24 cellular contexts compared by ENCODE assay signal in the genomic region with DNA sequence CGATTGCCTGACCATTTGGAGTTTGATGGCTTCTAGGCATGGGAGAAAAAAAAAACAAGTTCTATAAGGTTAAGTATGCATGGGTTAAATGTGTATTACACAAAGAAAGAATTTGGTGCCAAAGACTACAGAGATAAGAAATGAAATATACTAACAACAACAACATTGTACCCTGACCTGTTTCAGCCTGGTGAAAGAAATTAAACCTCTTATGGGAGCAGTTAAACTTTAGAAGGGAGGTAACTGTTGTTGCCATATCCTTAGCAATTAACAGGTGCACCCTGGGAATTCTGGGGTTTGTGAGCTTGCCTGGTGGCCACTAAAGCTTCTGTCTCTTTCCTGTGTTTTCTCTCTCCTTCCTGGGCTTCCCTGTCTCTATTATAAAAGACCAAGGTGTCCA. TPM values are rescaled to one million over a fixed set of nuclear protein-coding genes. Genes with fewer than 3 reads are reported as not detected.
DNase-seq lines count a peak whose midpoint lies in the region; ATAC-seq, FAIRE-seq and TF ChIP-seq lines count a peak whose summit lies in the region.
"Had no signal": no experiment of that assay in that cellular context is flagged by ENCODE, and none has a peak within 500 bp of the region (broad histone marks: within the 10 kb centered on the region; RNA-seq: fewer than 3 reads in every experiment).

No MANE protein-coding gene starts in this region.

- peaks cover 15% of the 10 kb centered on the region for H3K4me1 Mint-ChIP-seq in GM23338

- H3K27ac Mint-ChIP-seq in GM23338 = no peak overlapping the region
- H3K27ac Mint-ChIP-seq: CD14-positive monocyte; CD8-positive, alpha-beta memory T cell had no signal

- H3K18ac ChIP-seq in neuronal stem cell (ENCODE audit: low read length) = no peak overlapping the region

- no peak overlapping the region for H2BK12ac ChIP-seq in neuronal stem cell (ENCODE audit: low read length)

- H2BK120ac ChIP-seq in neuronal stem cell (ENCODE audit: low read depth, low read length) = no peak overlapping the region

- no peaks in the 10 kb centered on the region for H3K79me1 ChIP-seq in neuronal stem cell (ENCODE audit: low read depth, low read length)

- H4K8ac ChIP-seq in neuronal stem cell (ENCODE audit: low read depth, low read length) = no peak overlapping the region

- H3K27me3 Mint-ChIP-seq in GM23338 (ENCODE audit: insufficient read depth, low read depth, poor library complexity) = peaks cover 3% of the 10 kb centered on the region
- H3K27me3 Mint-ChIP-seq: CD4-positive, alpha-beta memory T cell; CD4-positive, CD25-positive, alpha-beta regulatory T cell; CD8-positive, alpha-beta memory T cell had no signal

- H2AK5ac ChIP-seq in neuronal stem cell (ENCODE audit: low read depth, low read length) = no peak overlapping the region

- H3K14ac ChIP-seq in neuronal stem cell (ENCODE audit: low read length) = no peak overlapping the region

- H2BK5ac ChIP-seq in neuronal stem cell (ENCODE audit: low read length) = no peak overlapping the region

- H3K9me3 ChIP-seq in neuronal stem cell (replicated peaks in 1 of 2; ENCODE audit: control insufficient read depth in 2 of 2, insufficient read depth in 1 of 2, low read depth in 1 of 2, low read length in 2 of 2) = peaks cover 1 to 5% of the 10 kb centered on the region in 2 donors
- H3K9me3 ChIP-seq: BE2C, BLaER1 had no signal

- no peaks in the 10 kb centered on the region for H4K20me1 ChIP-seq in GM23338 (replicated peaks; ENCODE audit: insufficient read depth)
- H4K20me1 ChIP-seq: BLaER1 had no signal

- intact Hi-C loops in left colon (cut with DNase I, micrococcal nuclease) = no loop called here

- no peak for TF ChIP-seq CTCF in GM23338 (conservative IDR thresholded peaks at IDR 0.05; ENCODE audit: low read depth in 2 of 2)

- DNase-seq in GM12891 (ENCODE audit: insufficient read length, low spot score) (no peak), GM23338 (ENCODE audit: low spot score) (no peak), left colon (no peak), neuronal stem cell (ENCODE audit: low spot score) (no peak), DMS 273 (lab: John Stamatoyannopoulos, UW; ENCODE audit: unreplicated experiment) (no peak)
- no peak for DNase-seq in activated naive CD4-positive, alpha-beta T cell (lab: John Stamatoyannopoulos, UW)
- DNase-seq in effector CD8-positive, alpha-beta T cell (lab: John Stamatoyannopoulos, UW) = no peak
- DNase-seq: 8988T; ACHN; BE2C; C1 segment of cervical spinal cord; CD4-positive, alpha-beta memory T cell; CD4-positive, CD25-positive, alpha-beta regulatory T cell; CD8-positive, alpha-beta memory T cell; COR-L47; DMS79 treated with DMSO at 0.1 percent for 48 hours; GF-D8 had no signal

- H2AFZ ChIP-seq in GM23338 (peak overlapping the region; percentile 59; the same call in 1 of the 2 replicates), neuronal stem cell (ENCODE audit: low read length) (peak overlapping the region; percentile 55)

- H3K27ac ChIP-seq in GM23338 (ENCODE audit: low read depth) (no peak overlapping the region), neuronal stem cell (replicated peaks; ENCODE audit: low read length) (no peak overlapping the region)
- H3K27ac ChIP-seq: BLaER1 had no signal

- no peaks in the 10 kb centered on the region for H3K79me2 ChIP-seq in GM23338 (replicated peaks; ENCODE audit: insufficient read depth)

- peaks cover 14% of the 10 kb centered on the region for H3K4me1 ChIP-seq in GM23338 (ENCODE audit: insufficient read depth)
- H3K4me1 ChIP-seq in neuronal stem cell (ENCODE audit: control insufficient read depth in 2 of 2, insufficient read depth in 1 of 2, low read depth in 1 of 2, low read length in 2 of 2) = no peaks in the 10 kb centered on the region
- H3K4me1 ChIP-seq: BE2C had no signal

- H3K23ac ChIP-seq in neuronal stem cell (ENCODE audit: low read depth, low read length, poor library complexity) = no peak overlapping the region

- H3K4me3 ChIP-seq in GM23338 (no peak overlapping the region), neuronal stem cell (ENCODE audit: low read length in 2 of 2) (no peak overlapping the region)
- H3K4me3 ChIP-seq: BLaER1 had no signal

- no peak overlapping the region for H3K9ac ChIP-seq in neuronal stem cell (ENCODE audit: low read depth, low read length, poor library complexity)
- H3K9ac ChIP-seq: BLaER1 had no signal

- H4K91ac ChIP-seq in neuronal stem cell (ENCODE audit: low read depth, low read length, poor library complexity) = no peak overlapping the region

- no peaks in the 10 kb centered on the region for H3K9me2 ChIP-seq in GM23338 (ENCODE audit: insufficient read depth)

- FAIRE-seq in GM12891 (lab: Jason Lieb, UNC) = peak; percentile 13
- FAIRE-seq: A204.1, G401.6, GM12892, GM18507 had no signal

- no peaks in the 10 kb centered on the region for H3F3A ChIP-seq in GM23338 (replicated peaks; ENCODE audit: low read depth)

- no peak for TF ChIP-seq POLR2A in GM12891 (IDR thresholded peaks at IDR 0.05; ENCODE audit: low read depth, low read length)

- H3K4me2 ChIP-seq in GM23338 (no peak overlapping the region), neuronal stem cell (ENCODE audit: insufficient read depth, low read length, poor library complexity, severe bottlenecking) (no peak overlapping the region)
- H3K4me2 ChIP-seq: BLaER1 had no signal

- no peaks in the 10 kb centered on the region for H3K27me3 ChIP-seq in GM23338 (ENCODE audit: insufficient read depth)
- peaks cover 0 to 10% (median 0%) of the 10 kb centered on the region in 3 experiments for H3K27me3 ChIP-seq in neuronal stem cell (ENCODE audit: control insufficient read depth in 3 of 3, insufficient read depth in 3 of 3, low read depth in 1 of 3, low read length in 3 of 3)
- H3K27me3 ChIP-seq: BE2C, BLaER1 had no signal

- no CpG with 5 or more reads among the region's 1 CpG for WGBS in neuronal stem cell (ENCODE audit: extremely low coverage in 2 of 2, insufficient read length in 2 of 2, insufficient replicate concordance in 1 of 2), 2 donors

- no peak overlapping the region for H3K4me3 Mint-ChIP-seq in GM23338
- H3K4me3 Mint-ChIP-seq: CD14-positive monocyte; CD4-positive, alpha-beta memory T cell; CD8-positive, alpha-beta memory T cell had no signal

- ATAC-seq in GM23338 (no peak), left colon (peak; percentile 95), HG02571 (IDR thresholded peaks at IDR 0.05; ENCODE audit: unreplicated experiment) (no peak)

- no peaks in the 10 kb centered on the region for H3K36me3 ChIP-seq in GM23338 (ENCODE audit: insufficient read depth)
- H3K36me3 ChIP-seq in neuronal stem cell (replicated peaks in 1 of 2; ENCODE audit: control insufficient read depth in 2 of 2, insufficient read depth in 2 of 2, low read length in 2 of 2) = no peaks in the 10 kb centered on the region
- H3K36me3 ChIP-seq: BE2C, BLaER1 had no signal

- H3K9me3 Mint-ChIP-seq in GM23338 = peaks cover 15% of the 10 kb centered on the region
- H3K9me3 Mint-ChIP-seq: CD4-positive, alpha-beta memory T cell had no signal

- no peak overlapping the region for H2BK15ac ChIP-seq in neuronal stem cell (ENCODE audit: low read length)

- H3K36me3 Mint-ChIP-seq in GM23338 (ENCODE audit: low read depth) = peaks cover 10% of the 10 kb centered on the region; the same call in 2 of the 3 replicates
- H3K36me3 Mint-ChIP-seq: CD14-positive monocyte; CD4-positive, alpha-beta memory T cell had no signal

- no peak overlapping the region for H3K4ac ChIP-seq in neuronal stem cell (ENCODE audit: low read length)

TF ChIP-seq in GM12891, 5 proteins besides CTCF, POLR2A, EP300 and RAD21:
- TF ChIP-seq TAF1 (IDR thresholded peaks at IDR 0.05; ENCODE audit: low read depth, low read length) = no peak
- TF ChIP-seq SPI1 (IDR thresholded peaks at IDR 0.05; ENCODE audit: low read depth, low read length) = no peak
- no peak for TF ChIP-seq PAX5 (IDR thresholded peaks at IDR 0.05; ENCODE audit: insufficient read depth, low read length, severe bottlenecking)
- TF ChIP-seq POLR2AphosphoS5 (IDR thresholded peaks at IDR 0.05; ENCODE audit: low read depth, low read length) = no peak
- TF ChIP-seq POU2F2 (IDR thresholded peaks at IDR 0.05; ENCODE audit: low read depth, low read length) = no peak

TF ChIP-seq in GM23338, 12 proteins besides CTCF, POLR2A, EP300 and RAD21:
- no peak for TF ChIP-seq ZNF114 (CRISPR knock-in tag; IDR thresholded peaks at IDR 0.05)

RNA-seq across cellular contexts. Expression of gene IFIH1, which starts 6.5 kb away (rescaled TPM):
- polyA plus RNA-seq in GM12891 (2012; ENCODE audit: low read depth, missing spikeins) = 25.3 TPM
- total RNA-seq in GM23338 (2014; rRNA removed; shearing (Covaris generic)) = 2.5 and 3.0 TPM in 2 replicates
- polyA plus RNA-seq in GM23338 (2016; fragmentation: Nextera tagmentation; extraction: Ambion mirVana) = 0.97 and 1.2 TPM in 2 replicates
- total RNA-seq in left colon = 10 to 100 TPM; 19.1 to 20.0 TPM
- 0.18 TPM for polyA plus RNA-seq in neuronal stem cell (2013, experiment 1 of 2)
- polyA plus RNA-seq in neuronal stem cell (2013, experiment 2 of 2) = 0.12 TPM

RNA-seq across cellular contexts. Expression of gene GCA, which starts 19.0 kb away (rescaled TPM):
- 23.4 TPM for polyA plus RNA-seq in GM12891 (2012; ENCODE audit: low read depth, missing spikeins)
- 39.3 and 42.6 TPM in 2 replicates for total RNA-seq in GM23338 (2014; rRNA removed; shearing (Covaris generic))
- 52.0 and 62.7 TPM in 2 replicates for polyA plus RNA-seq in GM23338 (2016; fragmentation: Nextera tagmentation; extraction: Ambion mirVana)
- total RNA-seq in left colon = 10 to 100 TPM; 25.6 to 28.1 TPM
- 31.6 TPM for polyA plus RNA-seq in neuronal stem cell (2013, experiment 1 of 2)
- polyA plus RNA-seq in neuronal stem cell (2013, experiment 2 of 2) = 32.1 TPM
